16 cellular contexts compared by ENCODE assay signal in the genomic region with DNA sequence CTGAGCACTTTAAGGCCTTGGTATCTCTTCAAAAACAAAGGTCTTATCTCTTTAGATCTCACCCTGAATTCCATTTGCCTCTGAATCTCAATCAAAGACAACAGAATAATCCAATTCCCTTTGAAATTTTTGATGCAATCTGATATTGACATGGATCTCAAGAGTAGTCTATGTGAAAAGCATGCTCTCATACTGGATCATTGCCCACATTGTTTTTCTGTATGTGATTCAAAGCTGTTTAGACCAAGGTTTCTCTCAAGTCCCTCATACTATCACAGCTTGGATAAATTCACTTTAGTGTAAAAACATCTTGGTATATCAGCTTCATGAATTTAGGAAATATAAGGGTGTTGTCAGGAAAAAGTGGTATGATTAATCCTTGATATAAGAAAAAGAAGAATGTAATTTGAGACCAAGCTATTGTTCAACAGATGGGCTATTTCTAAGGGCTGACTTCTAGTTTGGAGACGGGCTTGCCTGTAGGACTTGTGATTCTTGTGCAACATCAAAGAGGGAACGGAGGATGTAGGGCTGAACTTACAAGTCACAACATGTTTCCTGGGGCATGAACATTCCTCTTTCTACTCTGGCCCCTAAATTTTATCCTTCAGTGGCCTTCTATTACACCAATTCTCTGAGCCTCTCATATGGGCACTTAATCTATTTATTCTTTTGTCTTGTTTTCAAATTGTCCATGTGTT.
A peak's percentile ranks its signal among the peaks of the same experiment; 100 is the strongest.
DNase-seq lines count a peak whose midpoint lies in the region; ATAC-seq, FAIRE-seq and TF ChIP-seq lines count a peak whose summit lies in the region.
"Had no signal": no experiment of that assay in that cellular context is flagged by ENCODE, and none has a peak within 500 bp of the region (broad histone marks: within the 10 kb centered on the region; RNA-seq: fewer than 3 reads in every experiment).

No MANE protein-coding gene starts in this region.

- intact Hi-C loops in endothelial cell of umbilical vein (cut with micrococcal nuclease), result no loop called here

- H3K4me1 ChIP-seq in endothelial cell of umbilical vein (ENCODE audit: control insufficient read depth, extremely low read depth, insufficient read depth, low read length), result peaks cover 9% of the 10 kb centered on the region
- H3K4me1 ChIP-seq: sigmoid colon had no signal

- no peaks in the 10 kb centered on the region for H3K9me3 ChIP-seq in endothelial cell of umbilical vein (replicated peaks; ENCODE audit: control insufficient read depth, insufficient read depth, low read length)
- H3K9me3 ChIP-seq: sigmoid colon had no signal

- BruUV-seq in endothelial cell of umbilical vein (replicated peaks; lab: Mats Ljungman, UMichigan), result no TSS peak

- H3K9ac ChIP-seq in endothelial cell of umbilical vein (replicated peaks; ENCODE audit: extremely low read depth, insufficient read depth, low read length), result peak overlapping the region; percentile 16

- CTCF ChIA-PET in endothelial cell of umbilical vein (lab: Charles Lee), result interaction anchor here (0.6 to 1.6 kb wide), 5 partner anchors 10 to 82 kb away, joined by 3 to 4 read pairs (median 3); no protein-coding TSS in a partner anchor

- TF ChIP-seq CTCF in endothelial cell of umbilical vein (IDR thresholded peaks at IDR 0.05; ENCODE audit: extremely low read depth in 1 of 2, insufficient read depth in 1 of 2, low read depth in 1 of 2, low read length in 2 of 2), result no peak

- FAIRE-seq in endothelial cell of umbilical vein (lab: Jason Lieb, UNC), result no peak

- H3K27me3 ChIP-seq in endothelial cell of umbilical vein (ENCODE audit: control insufficient read depth in 2 of 2, insufficient read depth in 2 of 2, low read length in 2 of 2), result no peaks in the 10 kb centered on the region
- H3K27me3 ChIP-seq: sigmoid colon had no signal

- no peaks in the 10 kb centered on the region for H3K36me3 ChIP-seq in endothelial cell of umbilical vein (ENCODE audit: control insufficient read depth in 2 of 2, extremely low read depth in 1 of 2, insufficient read depth in 2 of 2, low read length in 2 of 2)
- H3K36me3 ChIP-seq: sigmoid colon had no signal

- peak overlapping the region; percentile 55 for H3K4me2 ChIP-seq in endothelial cell of umbilical vein (ENCODE audit: insufficient read depth, low read length)

- H3K79me2 ChIP-seq in endothelial cell of umbilical vein (ENCODE audit: control insufficient read depth, insufficient read depth, low read length), result no peaks in the 10 kb centered on the region

- no peak overlapping the region for H3K27ac ChIP-seq in endothelial cell of umbilical vein (ENCODE audit: insufficient read depth, low read depth, low read length)
- H3K27ac ChIP-seq: sigmoid colon had no signal

- dilution Hi-C loops in endothelial cell of umbilical vein (cut with MboI; ENCODE audit: extremely low pct_ligation_motif_present, low sequenced_read_pairs), result no loop called here

- POLR2A ChIA-PET in endothelial cell of umbilical vein (lab: Charles Lee), result no interaction called here

- no peak overlapping the region for H3K4me3 ChIP-seq in endothelial cell of umbilical vein (replicated peaks in 1 of 3; ENCODE audit: insufficient read depth in 1 of 3, low read depth in 1 of 3, low read length in 3 of 3)
- H3K4me3 ChIP-seq: sigmoid colon had no signal

- DNase-seq in HT1080 (ENCODE audit: low read depth), result peak; percentile 17
- peak; percentile 67 to 76 for DNase-seq in NOMO-1 (lab: John Stamatoyannopoulos, UW; ENCODE audit: unreplicated experiment in 2 of 2)
- peak; percentile 79 for DNase-seq in endothelial cell of umbilical vein (ENCODE audit: low read depth, low spot score)
- DNase-seq in non-pigmented ciliary epithelial cell (ENCODE audit: low read depth), result peak; percentile 79
- DNase-seq in ureter (ENCODE audit: low spot score), result no peak
- DNase-seq in glomerular visceral epithelial cell (ENCODE audit: extremely low spot score), result no peak
- no peak for DNase-seq in hypothalamus (lab: John Stamatoyannopoulos, UW)
- DNase-seq: activated effector memory CD4-positive, alpha-beta T cell treated with Interleukin-2 at 50 U/mL for 16 hours; CD4-positive, alpha-beta memory T cell; erythroblast; islet precursor cell; NCI-H1092; NCI-H748 treated with DMSO at 0.1 percent for 48 hours; sigmoid colon; SW 1271 had no signal

- ATAC-seq in HG03342 (IDR thresholded peaks at IDR 0.05; ENCODE audit: unreplicated experiment), result no peak

- H4K20me1 ChIP-seq in endothelial cell of umbilical vein (replicated peaks; ENCODE audit: control insufficient read depth, extremely low read depth, insufficient read depth, low read length), result no peaks in the 10 kb centered on the region

- H3K9me1 ChIP-seq in endothelial cell of umbilical vein (replicated peaks; ENCODE audit: control insufficient read depth, extremely low read depth, insufficient read depth, low read length), result no peaks in the 10 kb centered on the region

- no peak for TF ChIP-seq POLR2A in endothelial cell of umbilical vein (IDR thresholded peaks at IDR 0.05; ENCODE audit: low read depth, low read length)

- peak overlapping the region; percentile 94 for H2AFZ ChIP-seq in endothelial cell of umbilical vein (ENCODE audit: low read depth, low read length)

TF ChIP-seq in endothelial cell of umbilical vein, 7 proteins besides CTCF, POLR2A, EP300 and RAD21:
- TF ChIP-seq, protein P1, sequence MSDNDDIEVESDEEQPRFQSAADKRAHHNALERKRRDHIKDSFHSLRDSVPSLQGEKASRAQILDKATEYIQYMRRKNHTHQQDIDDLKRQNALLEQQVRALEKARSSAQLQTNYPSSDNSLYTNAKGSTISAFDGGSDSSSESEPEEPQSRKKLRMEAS (IDR thresholded peaks at IDR 0.05; ENCODE audit: insufficient read depth, insufficient read length), result no peak
- TF ChIP-seq GATA2 (IDR thresholded peaks at IDR 0.05; ENCODE audit: insufficient read depth, insufficient read length, low read depth, low read length), result peak; percentile 43
- no peak for TF ChIP-seq JUN (IDR thresholded peaks at IDR 0.05; ENCODE audit: borderline replicate concordance, insufficient read depth, insufficient read length, low read depth)
- TF ChIP-seq POLR2AphosphoS5 (IDR thresholded peaks at IDR 0.05; ENCODE audit: insufficient read depth, low read depth, low read length), result no peak

Comparison
In these comparisons a context has a peak if more than half of its experiments do, and no peak if none do; other contexts are left out.
1. DNase-seq: peak in HT1080 (single experiment), NOMO-1 (2 of 2), endothelial cell of umbilical vein (single experiment) and non-pigmented ciliary epithelial cell (single experiment); none in ureter (single experiment), glomerular visceral epithelial cell (single experiment) and hypothalamus (0 of 51).